Comparison of ENCODE assay signal across 1 cellular context in genomic region chr20:38112943-38113294, GRCh38.
TF ChIP-seq lines count a peak whose summit lies in the region.

No MANE protein-coding gene starts in this region.

TF ChIP-seq in K562, 482 proteins besides CTCF, POLR2A, EP300 and RAD21:
- TF ChIP-seq HMGXB4 (CRISPR knock-in tag; IDR thresholded peaks at IDR 0.05) (0 out of 2 replicates have a peak, but pooled peaks have one; percentile 7), DLX4 (CRISPR knock-in tag; IDR thresholded peaks at IDR 0.05) (no peak), KDM4B (IDR thresholded peaks at IDR 0.05; ENCODE audit: borderline replicate concordance in 2 of 2, low read depth in 1 of 2) (no peak), USF1 (CRISPR knock-in tag; IDR thresholded peaks at IDR 0.05) (0 out of 2 replicates have a peak, but pooled peaks have one; percentile 11)
